1 cellular context compared by ENCODE assay signal in genomic region chr2:25673170-25674002, GRCh38.
TF ChIP-seq lines count a peak whose summit lies in the region.

Gene DTNB, minus strand, starts transcription at chr2:25673577. Its CDS starts 20,917 bp downstream, at chr2:25652660.

TF ChIP-seq in K562, 482 proteins besides CTCF, POLR2A, EP300 and RAD21 (continued from another document):
- TF ChIP-seq, protein P1, sequence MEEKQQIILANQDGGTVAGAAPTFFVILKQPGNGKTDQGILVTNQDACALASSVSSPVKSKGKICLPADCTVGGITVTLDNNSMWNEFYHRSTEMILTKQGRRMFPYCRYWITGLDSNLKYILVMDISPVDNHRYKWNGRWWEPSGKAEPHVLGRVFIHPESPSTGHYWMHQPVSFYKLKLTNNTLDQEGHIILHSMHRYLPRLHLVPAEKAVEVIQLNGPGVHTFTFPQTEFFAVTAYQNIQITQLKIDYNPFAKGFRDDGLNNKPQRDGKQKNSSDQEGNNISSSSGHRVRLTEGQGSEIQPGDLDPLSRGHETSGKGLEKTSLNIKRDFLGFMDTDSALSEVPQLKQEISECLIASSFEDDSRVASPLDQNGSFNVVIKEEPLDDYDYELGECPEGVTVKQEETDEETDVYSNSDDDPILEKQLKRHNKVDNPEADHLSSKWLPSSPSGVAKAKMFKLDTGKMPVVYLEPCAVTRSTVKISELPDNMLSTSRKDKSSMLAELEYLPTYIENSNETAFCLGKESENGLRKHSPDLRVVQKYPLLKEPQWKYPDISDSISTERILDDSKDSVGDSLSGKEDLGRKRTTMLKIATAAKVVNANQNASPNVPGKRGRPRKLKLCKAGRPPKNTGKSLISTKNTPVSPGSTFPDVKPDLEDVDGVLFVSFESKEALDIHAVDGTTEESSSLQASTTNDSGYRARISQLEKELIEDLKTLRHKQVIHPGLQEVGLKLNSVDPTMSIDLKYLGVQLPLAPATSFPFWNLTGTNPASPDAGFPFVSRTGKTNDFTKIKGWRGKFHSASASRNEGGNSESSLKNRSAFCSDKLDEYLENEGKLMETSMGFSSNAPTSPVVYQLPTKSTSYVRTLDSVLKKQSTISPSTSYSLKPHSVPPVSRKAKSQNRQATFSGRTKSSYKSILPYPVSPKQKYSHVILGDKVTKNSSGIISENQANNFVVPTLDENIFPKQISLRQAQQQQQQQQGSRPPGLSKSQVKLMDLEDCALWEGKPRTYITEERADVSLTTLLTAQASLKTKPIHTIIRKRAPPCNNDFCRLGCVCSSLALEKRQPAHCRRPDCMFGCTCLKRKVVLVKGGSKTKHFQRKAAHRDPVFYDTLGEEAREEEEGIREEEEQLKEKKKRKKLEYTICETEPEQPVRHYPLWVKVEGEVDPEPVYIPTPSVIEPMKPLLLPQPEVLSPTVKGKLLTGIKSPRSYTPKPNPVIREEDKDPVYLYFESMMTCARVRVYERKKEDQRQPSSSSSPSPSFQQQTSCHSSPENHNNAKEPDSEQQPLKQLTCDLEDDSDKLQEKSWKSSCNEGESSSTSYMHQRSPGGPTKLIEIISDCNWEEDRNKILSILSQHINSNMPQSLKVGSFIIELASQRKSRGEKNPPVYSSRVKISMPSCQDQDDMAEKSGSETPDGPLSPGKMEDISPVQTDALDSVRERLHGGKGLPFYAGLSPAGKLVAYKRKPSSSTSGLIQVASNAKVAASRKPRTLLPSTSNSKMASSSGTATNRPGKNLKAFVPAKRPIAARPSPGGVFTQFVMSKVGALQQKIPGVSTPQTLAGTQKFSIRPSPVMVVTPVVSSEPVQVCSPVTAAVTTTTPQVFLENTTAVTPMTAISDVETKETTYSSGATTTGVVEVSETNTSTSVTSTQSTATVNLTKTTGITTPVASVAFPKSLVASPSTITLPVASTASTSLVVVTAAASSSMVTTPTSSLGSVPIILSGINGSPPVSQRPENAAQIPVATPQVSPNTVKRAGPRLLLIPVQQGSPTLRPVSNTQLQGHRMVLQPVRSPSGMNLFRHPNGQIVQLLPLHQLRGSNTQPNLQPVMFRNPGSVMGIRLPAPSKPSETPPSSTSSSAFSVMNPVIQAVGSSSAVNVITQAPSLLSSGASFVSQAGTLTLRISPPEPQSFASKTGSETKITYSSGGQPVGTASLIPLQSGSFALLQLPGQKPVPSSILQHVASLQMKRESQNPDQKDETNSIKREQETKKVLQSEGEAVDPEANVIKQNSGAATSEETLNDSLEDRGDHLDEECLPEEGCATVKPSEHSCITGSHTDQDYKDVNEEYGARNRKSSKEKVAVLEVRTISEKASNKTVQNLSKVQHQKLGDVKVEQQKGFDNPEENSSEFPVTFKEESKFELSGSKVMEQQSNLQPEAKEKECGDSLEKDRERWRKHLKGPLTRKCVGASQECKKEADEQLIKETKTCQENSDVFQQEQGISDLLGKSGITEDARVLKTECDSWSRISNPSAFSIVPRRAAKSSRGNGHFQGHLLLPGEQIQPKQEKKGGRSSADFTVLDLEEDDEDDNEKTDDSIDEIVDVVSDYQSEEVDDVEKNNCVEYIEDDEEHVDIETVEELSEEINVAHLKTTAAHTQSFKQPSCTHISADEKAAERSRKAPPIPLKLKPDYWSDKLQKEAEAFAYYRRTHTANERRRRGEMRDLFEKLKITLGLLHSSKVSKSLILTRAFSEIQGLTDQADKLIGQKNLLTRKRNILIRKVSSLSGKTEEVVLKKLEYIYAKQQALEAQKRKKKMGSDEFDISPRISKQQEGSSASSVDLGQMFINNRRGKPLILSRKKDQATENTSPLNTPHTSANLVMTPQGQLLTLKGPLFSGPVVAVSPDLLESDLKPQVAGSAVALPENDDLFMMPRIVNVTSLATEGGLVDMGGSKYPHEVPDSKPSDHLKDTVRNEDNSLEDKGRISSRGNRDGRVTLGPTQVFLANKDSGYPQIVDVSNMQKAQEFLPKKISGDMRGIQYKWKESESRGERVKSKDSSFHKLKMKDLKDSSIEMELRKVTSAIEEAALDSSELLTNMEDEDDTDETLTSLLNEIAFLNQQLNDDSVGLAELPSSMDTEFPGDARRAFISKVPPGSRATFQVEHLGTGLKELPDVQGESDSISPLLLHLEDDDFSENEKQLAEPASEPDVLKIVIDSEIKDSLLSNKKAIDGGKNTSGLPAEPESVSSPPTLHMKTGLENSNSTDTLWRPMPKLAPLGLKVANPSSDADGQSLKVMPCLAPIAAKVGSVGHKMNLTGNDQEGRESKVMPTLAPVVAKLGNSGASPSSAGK (IDR thresholded peaks at IDR 0.05) = peak; percentile 74
- TF ChIP-seq BCL6 (CRISPR knock-in tag; IDR thresholded peaks at IDR 0.05) (no peak), MECOM (CRISPR knock-in tag; IDR thresholded peaks at IDR 0.05) (no peak), FOS (IDR thresholded peaks at IDR 0.05; ENCODE audit: extremely low read depth, insufficient read length) (no peak), ZNF217 (CRISPR knock-in tag; IDR thresholded peaks at IDR 0.05) (no peak), HNRNPLL (IDR thresholded peaks at IDR 0.05; ENCODE audit: low read depth, low read length, poor library complexity, severe bottlenecking) (peak; percentile 83), ZHX1 (conservative IDR thresholded peaks at IDR 0.05; ENCODE audit: low read length) (no peak), CBX5 (IDR thresholded peaks at IDR 0.05; ENCODE audit: borderline replicate concordance, low read depth) (no peak), DIDO1 (tag; IDR thresholded peaks at IDR 0.05; ENCODE audit: low read depth) (no peak), ZNF699 (CRISPR knock-in tag; IDR thresholded peaks at IDR 0.05; ENCODE audit: insufficient replicate concordance) (no peak), ZNF740 (CRISPR knock-in tag; IDR thresholded peaks at IDR 0.05) (no peak), ZNF740 (tag; IDR thresholded peaks at IDR 0.05) (no peak), PHF8 (IDR thresholded peaks at IDR 0.05; ENCODE audit: borderline replicate concordance, low read length) (peak; percentile 22; the same call in 1 of the 2 replicates), KAT7 (CRISPR knock-in tag; IDR thresholded peaks at IDR 0.05; ENCODE audit: borderline replicate concordance) (no peak), BACH1 (tag; IDR thresholded peaks at IDR 0.05) (no peak), ZNF586 (CRISPR knock-in tag; conservative IDR thresholded peaks at IDR 0.05) (no peak), RBFOX2 (IDR thresholded peaks at IDR 0.05; ENCODE audit: low read depth, low read length) (peak; percentile 42; the same call in 1 of the 2 replicates), ZNF668 (CRISPR knock-in tag; IDR thresholded peaks at IDR 0.05) (no peak), SIN3B (IDR thresholded peaks at IDR 0.05; ENCODE audit: low read depth) (0 out of 2 replicates have a peak, but pooled peaks have one; percentile 39), KLF13 (tag; IDR thresholded peaks at IDR 0.05; ENCODE audit: borderline replicate concordance, low read depth) (no peak), MTF1 (CRISPR knock-in tag; IDR thresholded peaks at IDR 0.05; ENCODE audit: borderline replicate concordance) (no peak), YY1 (IDR thresholded peaks at IDR 0.05; ENCODE audit: borderline replicate concordance in 1 of 3, control insufficient read depth in 1 of 3, extremely low read depth in 1 of 3, insufficient read depth in 3 of 3, insufficient read length in 1 of 3, insufficient replicate concordance in 2 of 3, low read depth in 1 of 3, low read length in 2 of 3) (peak in 1 of 3 experiments; percentile 41)
- TF ChIP-seq, protein P2, sequence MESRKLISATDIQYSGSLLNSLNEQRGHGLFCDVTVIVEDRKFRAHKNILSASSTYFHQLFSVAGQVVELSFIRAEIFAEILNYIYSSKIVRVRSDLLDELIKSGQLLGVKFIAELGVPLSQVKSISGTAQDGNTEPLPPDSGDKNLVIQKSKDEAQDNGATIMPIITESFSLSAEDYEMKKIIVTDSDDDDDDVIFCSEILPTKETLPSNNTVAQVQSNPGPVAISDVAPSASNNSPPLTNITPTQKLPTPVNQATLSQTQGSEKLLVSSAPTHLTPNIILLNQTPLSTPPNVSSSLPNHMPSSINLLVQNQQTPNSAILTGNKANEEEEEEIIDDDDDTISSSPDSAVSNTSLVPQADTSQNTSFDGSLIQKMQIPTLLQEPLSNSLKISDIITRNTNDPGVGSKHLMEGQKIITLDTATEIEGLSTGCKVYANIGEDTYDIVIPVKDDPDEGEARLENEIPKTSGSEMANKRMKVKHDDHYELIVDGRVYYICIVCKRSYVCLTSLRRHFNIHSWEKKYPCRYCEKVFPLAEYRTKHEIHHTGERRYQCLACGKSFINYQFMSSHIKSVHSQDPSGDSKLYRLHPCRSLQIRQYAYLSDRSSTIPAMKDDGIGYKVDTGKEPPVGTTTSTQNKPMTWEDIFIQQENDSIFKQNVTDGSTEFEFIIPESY (CRISPR knock-in tag; IDR thresholded peaks at IDR 0.05) = peak; percentile 69; the same call in 1 of the 2 replicates
- TF ChIP-seq, protein P3, sequence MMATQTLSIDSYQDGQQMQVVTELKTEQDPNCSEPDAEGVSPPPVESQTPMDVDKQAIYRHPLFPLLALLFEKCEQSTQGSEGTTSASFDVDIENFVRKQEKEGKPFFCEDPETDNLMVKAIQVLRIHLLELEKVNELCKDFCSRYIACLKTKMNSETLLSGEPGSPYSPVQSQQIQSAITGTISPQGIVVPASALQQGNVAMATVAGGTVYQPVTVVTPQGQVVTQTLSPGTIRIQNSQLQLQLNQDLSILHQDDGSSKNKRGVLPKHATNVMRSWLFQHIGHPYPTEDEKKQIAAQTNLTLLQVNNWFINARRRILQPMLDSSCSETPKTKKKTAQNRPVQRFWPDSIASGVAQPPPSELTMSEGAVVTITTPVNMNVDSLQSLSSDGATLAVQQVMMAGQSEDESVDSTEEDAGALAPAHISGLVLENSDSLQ (IDR thresholded peaks at IDR 0.05) = no peak
